In genomic region chr3:26064297-26064696, GRCh38 we compare ENCODE assay signal across 19 cellular contexts.
DNase-seq lines count a peak whose midpoint lies in the region; ATAC-seq, FAIRE-seq and TF ChIP-seq lines count a peak whose summit lies in the region.
"Had no signal": no experiment of that assay in that cellular context is flagged by ENCODE, and none has a peak within 500 bp of the region (broad histone marks: within the 10 kb centered on the region; RNA-seq: fewer than 3 reads in every experiment).

No MANE protein-coding gene starts in this region.

- ATAC-seq in HG03432 (IDR thresholded peaks at IDR 0.05; ENCODE audit: unreplicated experiment): no peak
- ATAC-seq: CD8-positive, alpha-beta T cell had no signal

- intact Hi-C loops in kidney (cut with DNase I): no loop called here

- H3K4me3 ChIP-seq in kidney (ENCODE audit: low read length in 2 of 2): no peak overlapping the region
- H3K4me3 ChIP-seq: BLaER1, GM23248 had no signal

- no peaks in the 10 kb centered on the region for H3K36me3 ChIP-seq in kidney (ENCODE audit: control insufficient read depth in 1 of 2, insufficient read depth in 2 of 2, low read length in 2 of 2)
- H3K36me3 ChIP-seq: BLaER1 had no signal

- H3K4me1 ChIP-seq in kidney (ENCODE audit: control insufficient read depth in 1 of 2, insufficient read depth in 1 of 2, low read depth in 1 of 2, low read length in 2 of 2): no peaks in the 10 kb centered on the region
- H3K4me1 ChIP-seq: BLaER1, Caco-2 had no signal

- DNase-seq in RCC 7860 (ENCODE audit: low spot score) (no peak), kidney (no peak), medulla oblongata (ENCODE audit: extremely low spot score) (no peak), NCI-H146 treated with DMSO at 0.1 percent for 48 hours (lab: John Stamatoyannopoulos, UW; ENCODE audit: unreplicated experiment) (no peak)
- DNase-seq: Caco-2; CD4-positive, CD25-positive, alpha-beta regulatory T cell; CD8-positive, alpha-beta T cell; DMS153; DND-41; GF-D8; GM23248; H7; HCEC 1CT had no signal

- H3K9ac ChIP-seq in kidney (ENCODE audit: low read length in 2 of 2): no peak overlapping the region
- H3K9ac ChIP-seq: BLaER1, GM23248 had no signal

- no peaks in the 10 kb centered on the region for H3K9me3 ChIP-seq in kidney (ENCODE audit: control insufficient read depth in 1 of 2, low read length in 2 of 2)
- H3K9me3 ChIP-seq: BLaER1, Caco-2 had no signal

- TF ChIP-seq CTCF in kidney (IDR thresholded peaks at IDR 0.05; ENCODE audit: borderline replicate concordance, extremely low read depth, insufficient read depth): no peak

- FAIRE-seq in RCC 7860 (lab: Jason Lieb, UNC): peak; percentile 12
- FAIRE-seq in colon (lab: Jason Lieb, UNC): peak; percentile 82
- FAIRE-seq in kidney (lab: Jason Lieb, UNC): peak; percentile 94
- FAIRE-seq: GM12892, H1 had no signal

- no peak overlapping the region for H3K27ac ChIP-seq in kidney (ENCODE audit: low read depth in 2 of 2, low read length in 2 of 2)
- H3K27ac ChIP-seq: BLaER1, C4-2B, GM23248 had no signal
